In genomic region chr16:89455692-89456091, GRCh38 we compare ENCODE assay signal across 24 cellular contexts. TPM values are rescaled to one million over a fixed set of nuclear protein-coding genes. Genes with fewer than 3 reads are reported as not detected.
DNase-seq lines count a peak whose midpoint lies in the region; ATAC-seq, FAIRE-seq and TF ChIP-seq lines count a peak whose summit lies in the region.
"Had no signal": no experiment of that assay in that cellular context is flagged by ENCODE, and none has a peak within 500 bp of the region (broad histone marks: within the 10 kb centered on the region; RNA-seq: fewer than 3 reads in every experiment).

No MANE protein-coding gene starts in this region.

- no peak for TF ChIP-seq RAD21 in IMR-90 (IDR thresholded peaks at IDR 0.05; ENCODE audit: low read length)

- H3K9me1 ChIP-seq in IMR-90 (ENCODE audit: insufficient read depth, low read length), result peaks cover 25% of the 10 kb centered on the region

- POLR2A ChIA-PET in IMR-90 (lab: Charles Lee; ENCODE audit: unreplicated experiment), result no interaction called here

- no peak for DNase-seq in activated T-cell treated with anti-CD3 and anti-CD28 coated beads, Interleukin-2, amount 50 U/mL, for 24 hours
- no peak for DNase-seq in activated T-cell treated with anti-CD3 and anti-CD28 coated beads, Interleukin-2, amount 50 U/mL, for 48 hours
- no peak for DNase-seq in IMR-90
- no peak for DNase-seq in astrocyte (ENCODE audit: low read depth)
- no peak for DNase-seq in neural progenitor cell (ENCODE audit: low spot score)
- no peak for DNase-seq in DMS153 treated with DMSO at 0.1 percent for 48 hours (lab: John Stamatoyannopoulos, UW; ENCODE audit: unreplicated experiment)
- no peak for DNase-seq in smooth muscle cell (lab: John Stamatoyannopoulos, UW; ENCODE audit: unreplicated experiment)
- DNase-seq: activated CD4-positive, alpha-beta T cell treated with anti-CD3 and anti-CD28 coated beads for 4 hours; DMS53; foreskin melanocyte; GDM1; immature natural killer cell; midbrain; NCI-H1694 treated with DMSO at 0.1 percent for 48 hours; NCI-H69; substantia nigra had no signal

- H4K20me1 ChIP-seq in IMR-90 (ENCODE audit: insufficient read depth, low read length) (peaks cover 91% of the 10 kb centered on the region), astrocyte (ENCODE audit: insufficient read depth, low read length) (peaks cover 90% of the 10 kb centered on the region), neural progenitor cell (ENCODE audit: low read depth) (peaks cover 73% of the 10 kb centered on the region), smooth muscle cell (ENCODE audit: low read depth) (peaks cover 90% of the 10 kb centered on the region)

- H3K9me3 ChIP-seq in IMR-90 (ENCODE audit: control insufficient read depth, insufficient read depth, low read length) (peaks cover 5% of the 10 kb centered on the region), astrocyte (ENCODE audit: insufficient read depth, low read depth, low read length) (no peaks in the 10 kb centered on the region), neural progenitor cell (ENCODE audit: low read depth) (no peaks in the 10 kb centered on the region), smooth muscle cell (replicated peaks; ENCODE audit: low read depth) (no peaks in the 10 kb centered on the region)
- H3K9me3 ChIP-seq: ascending aorta, vagina had no signal

- H4K5ac ChIP-seq in IMR-90 (ENCODE audit: low read depth, low read length), result no peak overlapping the region

- no peak overlapping the region for H2AK5ac ChIP-seq in IMR-90 (ENCODE audit: low read depth, low read length)

- H3K4me3 Mint-ChIP-seq in activated T-cell treated with anti-CD3 and anti-CD28 coated beads, Interleukin-2, amount 50 U/mL, for 24 hours, result no peak overlapping the region
- H3K4me3 Mint-ChIP-seq in astrocyte (ENCODE audit: unreplicated experiment) (no peak overlapping the region), neural progenitor cell (no peak overlapping the region)
- H3K4me3 Mint-ChIP-seq: CD14-positive monocyte had no signal

- TF ChIP-seq POLR2A in IMR-90 (IDR thresholded peaks at IDR 0.05; ENCODE audit: low read depth, low read length), result no peak

- H3K36me3 ChIP-seq in IMR-90 (ENCODE audit: control insufficient read depth, insufficient read depth, low read length), result no peaks in the 10 kb centered on the region
- H3K36me3 ChIP-seq in astrocyte (ENCODE audit: insufficient read depth, low read length), result no peaks in the 10 kb centered on the region
- no peaks in the 10 kb centered on the region for H3K36me3 ChIP-seq in neural progenitor cell
- no peaks in the 10 kb centered on the region for H3K36me3 ChIP-seq in smooth muscle cell (ENCODE audit: low read depth)
- H3K36me3 ChIP-seq: ascending aorta, vagina had no signal

- peak overlapping the region; percentile 17 for H2AK9ac ChIP-seq in IMR-90 (replicated peaks; ENCODE audit: low read depth, low read length, poor library complexity)

- H3K4ac ChIP-seq in IMR-90 (ENCODE audit: low read depth, low read length), result no peak overlapping the region

- ATAC-seq in IMR-90 (ENCODE audit: low read depth) (no peak), HG02884 (IDR thresholded peaks at IDR 0.05; ENCODE audit: unreplicated experiment) (no peak)
- ATAC-seq: left lobe of liver had no signal

- H3K79me2 ChIP-seq in astrocyte (ENCODE audit: insufficient read depth, low read length) (peaks cover 94% of the 10 kb centered on the region), neural progenitor cell (ENCODE audit: low read depth) (peaks cover 98% of the 10 kb centered on the region), smooth muscle cell (ENCODE audit: low read depth) (peaks cover 95% of the 10 kb centered on the region)

- H3K56ac ChIP-seq in IMR-90 (ENCODE audit: extremely low read depth, insufficient read depth, low read length), result no peak overlapping the region

- peaks cover 33% of the 10 kb centered on the region for H3K36me3 Mint-ChIP-seq in activated T-cell treated with anti-CD3 and anti-CD28 coated beads, Interleukin-2, amount 50 U/mL, for 24 hours (ENCODE audit: low read depth)
- H3K36me3 Mint-ChIP-seq in astrocyte (ENCODE audit: low read depth, unreplicated experiment) (peaks cover 25% of the 10 kb centered on the region), neural progenitor cell (peaks cover 31% of the 10 kb centered on the region)
- H3K36me3 Mint-ChIP-seq: immature natural killer cell had no signal

- no peak for TF ChIP-seq CTCF in IMR-90 (conservative IDR thresholded peaks at IDR 0.05; ENCODE audit: low read depth, low read length)
- TF ChIP-seq CTCF in astrocyte (IDR thresholded peaks at IDR 0.05; ENCODE audit: insufficient read depth, low read depth, low read length), result no peak
- no peak for TF ChIP-seq CTCF in neural progenitor cell (IDR thresholded peaks at IDR 0.05)
- no peak for TF ChIP-seq CTCF in smooth muscle cell (IDR thresholded peaks at IDR 0.05; ENCODE audit: borderline replicate concordance, insufficient read depth, poor library complexity, severe bottlenecking)

- no peak overlapping the region for H4K8ac ChIP-seq in IMR-90 (ENCODE audit: low read depth in 2 of 2, low read length in 2 of 2)

- H2AFZ ChIP-seq in IMR-90 (replicated peaks; ENCODE audit: low read length, poor library complexity), result no peak overlapping the region
- H2AFZ ChIP-seq in astrocyte (ENCODE audit: low read depth, low read length), result no peak overlapping the region
- H2AFZ ChIP-seq in neural progenitor cell (replicated peaks), result no peak overlapping the region
- no peak overlapping the region for H2AFZ ChIP-seq in smooth muscle cell (ENCODE audit: low read depth)
- H2AFZ ChIP-seq: hepatocyte had no signal

- H3K9ac ChIP-seq in IMR-90 (ENCODE audit: low read depth, low read length) (no peak overlapping the region), astrocyte (ENCODE audit: low read length) (no peak overlapping the region), neural progenitor cell (no peak overlapping the region), smooth muscle cell (ENCODE audit: low read depth) (no peak overlapping the region)

- H3K79me1 ChIP-seq in IMR-90 (ENCODE audit: low read depth in 1 of 2, low read length in 2 of 2), result peaks cover 0 to 78% of the 10 kb centered on the region in 2 experiments; a peak in 2 of 4 replicates

- CTCF ChIA-PET in IMR-90 (lab: Yijun Ruan, JAX), result no interaction called here

- in situ Hi-C loops in IMR-90 (cut with MboI; ENCODE audit: low sequenced_read_pairs), result no loop called here

- H3K4me1 Mint-ChIP-seq in activated T-cell treated with anti-CD3 and anti-CD28 coated beads, Interleukin-2, amount 50 U/mL, for 24 hours (ENCODE audit: low read depth), result peaks cover 77% of the 10 kb centered on the region
- H3K4me1 Mint-ChIP-seq in astrocyte (ENCODE audit: low read depth, unreplicated experiment) (peaks cover 41% of the 10 kb centered on the region), neural progenitor cell (peaks cover 17% of the 10 kb centered on the region)

- no peak overlapping the region for H2BK5ac ChIP-seq in IMR-90 (ENCODE audit: low read depth, low read length, poor library complexity, severe bottlenecking)

- no peaks in the 10 kb centered on the region for H3K27me3 Mint-ChIP-seq in activated T-cell treated with anti-CD3 and anti-CD28 coated beads, Interleukin-2, amount 50 U/mL, for 24 hours
- H3K27me3 Mint-ChIP-seq in astrocyte (ENCODE audit: low read depth, unreplicated experiment) (no peaks in the 10 kb centered on the region), neural progenitor cell (ENCODE audit: insufficient read depth, low read depth) (peaks cover 7% of the 10 kb centered on the region)
- H3K27me3 Mint-ChIP-seq: progenitor cell of endocrine pancreas had no signal

- dilution Hi-C loops in IMR-90 (cut with HindIII; ENCODE audit: low sequenced_read_pairs, unreplicated experiment), result no loop called here

- no peak overlapping the region for H3K18ac ChIP-seq in IMR-90 (ENCODE audit: low read depth, low read length)

- BruUV-seq in IMR-90 (replicated peaks; lab: Mats Ljungman, UMichigan), result no TSS peak

- H2BK20ac ChIP-seq in IMR-90 (ENCODE audit: low read depth, low read length), result no peak overlapping the region

- no peak for FAIRE-seq in astrocyte (lab: Jason Lieb, UNC)
- FAIRE-seq: H54 had no signal

- H3K4me2 ChIP-seq in IMR-90 (ENCODE audit: low read depth, low read length), result no peak overlapping the region
- no peak overlapping the region for H3K4me2 ChIP-seq in astrocyte (ENCODE audit: low read length)
- no peak overlapping the region for H3K4me2 ChIP-seq in neural progenitor cell
- H3K4me2 ChIP-seq in smooth muscle cell, result no peak overlapping the region
- H3K4me2 ChIP-seq: hepatocyte had no signal

- no peak overlapping the region for H3K14ac ChIP-seq in IMR-90 (replicated peaks; ENCODE audit: low read depth, low read length)

- H3K23ac ChIP-seq in IMR-90 (ENCODE audit: low read depth, low read length), result no peak overlapping the region

- H3K27ac Mint-ChIP-seq in activated T-cell treated with anti-CD3 and anti-CD28 coated beads, Interleukin-2, amount 50 U/mL, for 24 hours, result peak overlapping the region; percentile 81
- peak overlapping the region; percentile 58 for H3K27ac Mint-ChIP-seq in astrocyte (ENCODE audit: unreplicated experiment)
- no peak overlapping the region for H3K27ac Mint-ChIP-seq in neural progenitor cell
- H3K27ac Mint-ChIP-seq: progenitor cell of endocrine pancreas had no signal

- H3F3A ChIP-seq in neural progenitor cell (ENCODE audit: low read depth) (peaks cover 8% of the 10 kb centered on the region), smooth muscle cell (ENCODE audit: low read depth) (no peaks in the 10 kb centered on the region)

- no peak overlapping the region for H4K91ac ChIP-seq in IMR-90 (ENCODE audit: insufficient read depth, low read depth, low read length)

- no peak overlapping the region for H2BK15ac ChIP-seq in IMR-90 (ENCODE audit: low read depth, low read length)

- no CpG with 5 or more reads among the region's 2 CpGs for WGBS in IMR-90 (ENCODE audit: extremely low coverage in 2 of 2, insufficient read length in 1 of 2), 2 experiments
- 95% methylated on average over 2 of the region's 2 CpGs for whole genome bisulfite sequencing in smooth muscle cell (ENCODE audit: low lambda C conversion rate)

- H3K27ac ChIP-seq in IMR-90 (ENCODE audit: insufficient read depth, low read length), result no peak overlapping the region
- no peak overlapping the region for H3K27ac ChIP-seq in astrocyte (ENCODE audit: low read depth, low read length)
- peak overlapping the region; percentile 46 for H3K27ac ChIP-seq in neural progenitor cell
- no peak overlapping the region for H3K27ac ChIP-seq in smooth muscle cell (ENCODE audit: low read depth)
- H3K27ac ChIP-seq: ascending aorta, hepatocyte, vagina had no signal

- no peaks in the 10 kb centered on the region for H3K9me3 Mint-ChIP-seq in activated T-cell treated with anti-CD3 and anti-CD28 coated beads, Interleukin-2, amount 50 U/mL, for 24 hours
- H3K9me3 Mint-ChIP-seq in astrocyte (ENCODE audit: unreplicated experiment) (no peaks in the 10 kb centered on the region), neural progenitor cell (peaks cover 24% of the 10 kb centered on the region)
- H3K9me3 Mint-ChIP-seq: CD14-positive monocyte, immature natural killer cell had no signal

- no peak overlapping the region for H2BK120ac ChIP-seq in IMR-90 (ENCODE audit: low read depth, low read length)

- H3K4me1 ChIP-seq in IMR-90 (ENCODE audit: control insufficient read depth, insufficient read depth, low read length) (peaks cover 18% of the 10 kb centered on the region), astrocyte (ENCODE audit: insufficient read depth, low read length) (peaks cover 16% of the 10 kb centered on the region), neural progenitor cell (no peaks in the 10 kb centered on the region), smooth muscle cell (ENCODE audit: low read depth) (no peaks in the 10 kb centered on the region)

- H3K27me3 ChIP-seq in IMR-90 (ENCODE audit: control insufficient read depth, insufficient read depth, low read length) (no peaks in the 10 kb centered on the region), astrocyte (ENCODE audit: insufficient read depth, low read length) (no peaks in the 10 kb centered on the region), neural progenitor cell (no peaks in the 10 kb centered on the region), smooth muscle cell (ENCODE audit: low read depth) (no peaks in the 10 kb centered on the region)
- H3K27me3 ChIP-seq: ascending aorta, hepatocyte, vagina had no signal

- H3K4me3 ChIP-seq in IMR-90 (ENCODE audit: insufficient read depth, low read depth, low read length) (no peak overlapping the region), astrocyte (ENCODE audit: insufficient read depth, low read depth, low read length) (no peak overlapping the region), neural progenitor cell (no peak overlapping the region), smooth muscle cell (no peak overlapping the region)
- H3K4me3 ChIP-seq: ascending aorta, hepatocyte, vagina had no signal

- intact Hi-C loops in IMR-90 (cut with micrococcal nuclease), result no loop called here

RNA-seq across cellular contexts. Expression of gene ANKRD11, which starts 34.7 kb away (rescaled TPM):
- 28.1 and 46.8 TPM in 2 replicates for total RNA-seq in IMR-90 (2012; rRNA removed)
- 67.8 and 71.9 TPM in 2 replicates for polyA plus RNA-seq in IMR-90 (2012; rRNA removed)
- 50.6 and 79.2 TPM in 2 replicates for polyA plus RNA-seq in IMR-90 (2012; cell fraction: cytosol; rRNA removed)
- 174 and 231 TPM in 2 replicates for polyA plus RNA-seq in IMR-90 (2012; cell fraction: nucleus; rRNA removed; ENCODE audit: low replicate concordance)
- total RNA-seq in astrocyte, result 213 TPM in 2 replicates
- total RNA-seq in neural progenitor cell (ENCODE audit: low replicate concordance), result 47.3 and 68.1 TPM in 2 replicates
- total RNA-seq in smooth muscle cell, result 31.5 and 43.2 TPM in 2 replicates
- 105 and 118 TPM in 2 replicates for polyA plus RNA-seq in smooth muscle cell

RNA-seq across cellular contexts. Expression of gene SPG7, which starts 52.5 kb away (rescaled TPM):
- total RNA-seq in IMR-90 (2012; rRNA removed) (95.3 and 96.8 TPM in 2 replicates), astrocyte (86.5 and 96.1 TPM in 2 replicates), neural progenitor cell (ENCODE audit: low replicate concordance) (122 and 240 TPM in 2 replicates), smooth muscle cell (49.3 and 94.6 TPM in 2 replicates)
- polyA plus RNA-seq in IMR-90 (2012; rRNA removed) (82.8 and 94.6 TPM in 2 replicates), smooth muscle cell (61.4 and 75.4 TPM in 2 replicates)
- 49.9 and 71.5 TPM in 2 replicates for polyA plus RNA-seq in IMR-90 (2012; cell fraction: cytosol; rRNA removed)
- 594 and 800 TPM in 2 replicates for polyA plus RNA-seq in IMR-90 (2012; cell fraction: nucleus; rRNA removed; ENCODE audit: low replicate concordance)
